ENCODE assay signal across 22 cellular contexts in genomic region chr10:12006671-12007070, GRCh38. TPM values are rescaled to one million over a fixed set of nuclear protein-coding genes. Genes with fewer than 3 reads are reported as not detected.
DNase-seq lines count a peak whose midpoint lies in the region; ATAC-seq, FAIRE-seq and TF ChIP-seq lines count a peak whose summit lies in the region.
"Had no signal": no experiment of that assay in that cellular context is flagged by ENCODE, and none has a peak within 500 bp of the region (broad histone marks: within the 10 kb centered on the region; RNA-seq: fewer than 3 reads in every experiment).

No MANE protein-coding gene starts in this region.

- intact Hi-C loops in IMR-90 (cut with micrococcal nuclease) (no loop called here), endothelial cell of umbilical vein (cut with micrococcal nuclease) (no loop called here), breast epithelium (cut with DNase I; ENCODE audit: low total_unique reads) (no loop called here)

- dilution Hi-C loops in IMR-90 (cut with HindIII; ENCODE audit: low sequenced_read_pairs, unreplicated experiment) (no loop called here), endothelial cell of umbilical vein (cut with MboI; ENCODE audit: extremely low pct_ligation_motif_present, low sequenced_read_pairs) (no loop called here)

- in situ Hi-C loops in IMR-90 (cut with MboI; ENCODE audit: low sequenced_read_pairs), result no loop called here

- peaks cover 6% of the 10 kb centered on the region for H3K9me3 ChIP-seq in IMR-90 (ENCODE audit: control insufficient read depth, insufficient read depth, low read length)
- H3K9me3 ChIP-seq in endothelial cell of umbilical vein (replicated peaks; ENCODE audit: control insufficient read depth, insufficient read depth, low read length), result peaks cover 1% of the 10 kb centered on the region
- no peaks in the 10 kb centered on the region for H3K9me3 ChIP-seq in osteoblast (ENCODE audit: low read depth, low read length)
- H3K9me3 ChIP-seq in breast epithelium, result peaks cover 7 to 12% of the 10 kb centered on the region in 2 donors
- H3K9me3 ChIP-seq: BE2C had no signal

- H3K27ac ChIP-seq in IMR-90 (ENCODE audit: insufficient read depth, low read length) (no peak overlapping the region), endothelial cell of umbilical vein (ENCODE audit: insufficient read depth, low read depth, low read length) (peak overlapping the region; percentile 18), osteoblast (ENCODE audit: low read depth, low read length) (no peak overlapping the region), breast epithelium (no peak overlapping the region)
- H3K27ac ChIP-seq: 22Rv1 had no signal

- FAIRE-seq in endothelial cell of umbilical vein (lab: Jason Lieb, UNC), result no peak
- FAIRE-seq: GM12892, HepG2 had no signal

- peak overlapping the region; percentile 14; the same call in 1 of the 2 replicates for H2BK20ac ChIP-seq in IMR-90 (ENCODE audit: low read depth, low read length)

- BruUV-seq in IMR-90 (replicated peaks; lab: Mats Ljungman, UMichigan), result no TSS peak
- no TSS peak for BruUV-seq in endothelial cell of umbilical vein (replicated peaks; lab: Mats Ljungman, UMichigan)

- CTCF ChIA-PET in IMR-90 (lab: Yijun Ruan, JAX) (no interaction called here), endothelial cell of umbilical vein (lab: Charles Lee) (interaction anchor here (1.1 kb wide), 1 partner anchor 20 kb away, joined by 4 read pairs; no protein-coding TSS in a partner anchor)

- no peak overlapping the region for H2AK9ac ChIP-seq in IMR-90 (replicated peaks; ENCODE audit: low read depth, low read length, poor library complexity)

- H3K18ac ChIP-seq in IMR-90 (ENCODE audit: low read depth, low read length), result no peak overlapping the region

- H4K91ac ChIP-seq in IMR-90 (ENCODE audit: insufficient read depth, low read depth, low read length), result peak overlapping the region; percentile 37; the same call in 1 of the 2 replicates

- H4K20me1 ChIP-seq in IMR-90 (ENCODE audit: insufficient read depth, low read length), result no peaks in the 10 kb centered on the region; the same call in 1 of the 2 replicates
- H4K20me1 ChIP-seq in endothelial cell of umbilical vein (replicated peaks; ENCODE audit: control insufficient read depth, extremely low read depth, insufficient read depth, low read length), result no peaks in the 10 kb centered on the region
- H4K20me1 ChIP-seq in osteoblast (ENCODE audit: insufficient read depth, low read length), result no peaks in the 10 kb centered on the region

- H2BK15ac ChIP-seq in IMR-90 (ENCODE audit: low read depth, low read length), result no peak overlapping the region

- H3K23ac ChIP-seq in IMR-90 (ENCODE audit: low read depth, low read length), result no peak overlapping the region

- H2AFZ ChIP-seq in IMR-90 (replicated peaks; ENCODE audit: low read length, poor library complexity), result no peak overlapping the region
- no peak overlapping the region for H2AFZ ChIP-seq in endothelial cell of umbilical vein (ENCODE audit: low read depth, low read length)
- H2AFZ ChIP-seq in osteoblast (ENCODE audit: low read length), result no peak overlapping the region

- no peak overlapping the region for H2AK5ac ChIP-seq in IMR-90 (ENCODE audit: low read depth, low read length)

- H3K4me2 ChIP-seq in IMR-90 (ENCODE audit: low read depth, low read length) (no peak overlapping the region), endothelial cell of umbilical vein (ENCODE audit: insufficient read depth, low read length) (peak overlapping the region; percentile 31), osteoblast (ENCODE audit: insufficient read depth, low read length) (no peak overlapping the region)

- TF ChIP-seq CTCF in IMR-90 (conservative IDR thresholded peaks at IDR 0.05; ENCODE audit: low read depth, low read length) (no peak), endothelial cell of umbilical vein (IDR thresholded peaks at IDR 0.05; ENCODE audit: extremely low read depth in 1 of 2, insufficient read depth in 1 of 2, low read depth in 1 of 2, low read length in 2 of 2) (no peak), osteoblast (IDR thresholded peaks at IDR 0.05; ENCODE audit: extremely low read depth, low read depth, low read length) (no peak), breast epithelium (IDR thresholded peaks at IDR 0.05) (no peak)

- H3K9me1 ChIP-seq in IMR-90 (ENCODE audit: insufficient read depth, low read length) (0 out of 2 replicates have a peak, but pooled peaks cover 3% of the 10 kb centered on the region), endothelial cell of umbilical vein (replicated peaks; ENCODE audit: control insufficient read depth, extremely low read depth, insufficient read depth, low read length) (no peaks in the 10 kb centered on the region)

- 83% methylated on average over 1 of the region's 4 CpGs; no CpG with 5 or more reads in 1 of the 2 experiments for WGBS in IMR-90 (ENCODE audit: extremely low coverage in 2 of 2, insufficient read length in 1 of 2), 2 experiments

- no peak overlapping the region for H2BK120ac ChIP-seq in IMR-90 (ENCODE audit: low read depth, low read length)

- peak; percentile 16 for DNase-seq in A172 (ENCODE audit: low spot score)
- no peak for DNase-seq in IMR-90
- no peak for DNase-seq in endothelial cell of umbilical vein (ENCODE audit: low read depth, low spot score)
- DNase-seq in osteoblast (ENCODE audit: insufficient read length, low spot score, missing footprints), result peak; percentile 15
- DNase-seq in breast epithelium (ENCODE audit: low spot score in 2 of 2), result no peak
- DNase-seq in inferior parietal cortex (ENCODE audit: extremely low spot score), result no peak
- DNase-seq: ACHN; BE2C; CD8-positive, alpha-beta memory T cell; DMS153; DND-41; MG63; NCI-H2029 treated with DMSO at 0.1 percent for 48 hours; NCI-H446 treated with DMSO at 0.1 percent for 48 hours; NCI-H526; RPMI8226; SHP77 had no signal

- H3K4me1 ChIP-seq in IMR-90 (ENCODE audit: control insufficient read depth, insufficient read depth, low read length), result no peaks in the 10 kb centered on the region
- peaks cover 8% of the 10 kb centered on the region for H3K4me1 ChIP-seq in endothelial cell of umbilical vein (ENCODE audit: control insufficient read depth, extremely low read depth, insufficient read depth, low read length)
- H3K4me1 ChIP-seq in osteoblast (ENCODE audit: insufficient read depth, low read length), result no peaks in the 10 kb centered on the region
- no peaks in the 10 kb centered on the region for H3K4me1 ChIP-seq in breast epithelium
- H3K4me1 ChIP-seq: BE2C had no signal

- H3K27me3 ChIP-seq in IMR-90 (ENCODE audit: control insufficient read depth, insufficient read depth, low read length) (no peaks in the 10 kb centered on the region), endothelial cell of umbilical vein (ENCODE audit: control insufficient read depth in 2 of 2, insufficient read depth in 2 of 2, low read length in 2 of 2) (no peaks in the 10 kb centered on the region), osteoblast (ENCODE audit: insufficient read depth, low read length) (no peaks in the 10 kb centered on the region), breast epithelium (no peaks in the 10 kb centered on the region)
- H3K27me3 ChIP-seq: BE2C, MG63 had no signal

- peak overlapping the region in 1 of 2 experiments; percentile 47; a peak in 1 of 4 replicates for H4K8ac ChIP-seq in IMR-90 (ENCODE audit: low read depth in 2 of 2, low read length in 2 of 2)

- no peak overlapping the region for H4K5ac ChIP-seq in IMR-90 (ENCODE audit: low read depth, low read length)

- 0 out of 2 replicates have a peak overlapping the region, but pooled peaks have one; percentile 6 for H3K14ac ChIP-seq in IMR-90 (replicated peaks; ENCODE audit: low read depth, low read length)

- no peak for TF ChIP-seq RAD21 in IMR-90 (IDR thresholded peaks at IDR 0.05; ENCODE audit: low read length)

- POLR2A ChIA-PET in IMR-90 (lab: Charles Lee; ENCODE audit: unreplicated experiment), result no interaction called here
- POLR2A ChIA-PET in endothelial cell of umbilical vein (lab: Charles Lee), result no interaction called here

- H3K56ac ChIP-seq in IMR-90 (ENCODE audit: extremely low read depth, insufficient read depth, low read length), result no peak overlapping the region

- H3K4me3 ChIP-seq in IMR-90 (ENCODE audit: insufficient read depth, low read depth, low read length) (no peak overlapping the region), endothelial cell of umbilical vein (replicated peaks in 1 of 3; ENCODE audit: insufficient read depth in 1 of 3, low read depth in 1 of 3, low read length in 3 of 3) (no peak overlapping the region), osteoblast (ENCODE audit: insufficient read depth, low read length) (no peak overlapping the region), breast epithelium (no peak overlapping the region)
- H3K4me3 ChIP-seq: K562, MG63 had no signal

- no peak overlapping the region; the same call in 1 of the 2 replicates for H3K4ac ChIP-seq in IMR-90 (ENCODE audit: low read depth, low read length)

- H3K9ac ChIP-seq in IMR-90 (ENCODE audit: low read depth, low read length) (no peak overlapping the region), endothelial cell of umbilical vein (replicated peaks; ENCODE audit: extremely low read depth, insufficient read depth, low read length) (no peak overlapping the region)

- peaks cover 7 to 14% of the 10 kb centered on the region in 2 experiments; a peak in 3 of 4 replicates for H3K79me1 ChIP-seq in IMR-90 (ENCODE audit: low read depth in 1 of 2, low read length in 2 of 2)

- ATAC-seq in IMR-90 (ENCODE audit: low read depth), result peak; percentile 49; the same call in 1 of the 2 replicates
- no peak for ATAC-seq in GM21381 (IDR thresholded peaks at IDR 0.05; ENCODE audit: unreplicated experiment)
- ATAC-seq: HepG2, K562 had no signal

- no peak overlapping the region for H2BK5ac ChIP-seq in IMR-90 (ENCODE audit: low read depth, low read length, poor library complexity, severe bottlenecking)

- peaks cover 9% of the 10 kb centered on the region for H3K79me2 ChIP-seq in endothelial cell of umbilical vein (ENCODE audit: control insufficient read depth, insufficient read depth, low read length)
- peaks cover 14% of the 10 kb centered on the region for H3K79me2 ChIP-seq in osteoblast (ENCODE audit: insufficient read depth, low read length)

- no peak for TF ChIP-seq POLR2A in IMR-90 (IDR thresholded peaks at IDR 0.05; ENCODE audit: low read depth, low read length)
- no peak for TF ChIP-seq POLR2A in endothelial cell of umbilical vein (IDR thresholded peaks at IDR 0.05; ENCODE audit: low read depth, low read length)
- TF ChIP-seq POLR2A in breast epithelium (IDR thresholded peaks at IDR 0.05), result no peak

- peaks cover 30% of the 10 kb centered on the region for H3K36me3 ChIP-seq in IMR-90 (ENCODE audit: control insufficient read depth, insufficient read depth, low read length)
- peaks cover 9 to 19% of the 10 kb centered on the region in 2 experiments for H3K36me3 ChIP-seq in endothelial cell of umbilical vein (ENCODE audit: control insufficient read depth in 2 of 2, extremely low read depth in 1 of 2, insufficient read depth in 2 of 2, low read length in 2 of 2)
- peaks cover 25% of the 10 kb centered on the region for H3K36me3 ChIP-seq in osteoblast (ENCODE audit: insufficient read depth, low read length)
- H3K36me3 ChIP-seq in breast epithelium, result no peaks in the 10 kb centered on the region

RNA-seq across cellular contexts. Expression of gene UPF2, which starts 35.9 kb away (rescaled TPM):
- total RNA-seq in A172 (2014; rRNA removed; shearing (Covaris generic)), result 16.8 and 18.7 TPM in 2 replicates
- total RNA-seq in IMR-90 (2012; rRNA removed), result 14.3 and 22.8 TPM in 2 replicates
- polyA plus RNA-seq in IMR-90 (2012; rRNA removed), result 8.0 and 9.2 TPM in 2 replicates
- polyA plus RNA-seq in IMR-90 (2012; cell fraction: cytosol; rRNA removed), result 1.0 and 1.5 TPM in 2 replicates
- polyA plus RNA-seq in IMR-90 (2012; cell fraction: nucleus; rRNA removed; ENCODE audit: low replicate concordance), result 1.2 and 7.8 TPM in 2 replicates
- total RNA-seq in endothelial cell of umbilical vein, result 23.9 and 27.7 TPM in 2 replicates
- polyA plus RNA-seq in endothelial cell of umbilical vein, result 3.3 and 4.8 TPM in 2 replicates
- polyA plus RNA-seq in endothelial cell of umbilical vein (2011; cell fraction: cytosol; rRNA removed), result 8.8 TPM in 2 replicates
- polyA plus RNA-seq in endothelial cell of umbilical vein (2011; cell fraction: nucleus; rRNA removed), result 11.9 and 16.7 TPM in 2 replicates
- 16.2 and 21.5 TPM in 2 replicates for polyA plus RNA-seq in endothelial cell of umbilical vein (2012)
- polyA minus RNA-seq in endothelial cell of umbilical vein, result 9.8 and 10.8 TPM in 2 replicates
- polyA minus RNA-seq in endothelial cell of umbilical vein (2011; cell fraction: cytosol; rRNA and poly(A)+ RNA removed), result 7.5 TPM
- 12.5 and 15.4 TPM in 2 replicates for polyA minus RNA-seq in endothelial cell of umbilical vein (2011; cell fraction: nucleus; rRNA and poly(A)+ RNA removed)
- 15.0 and 15.9 TPM in 2 replicates for total RNA-seq in osteoblast
- total RNA-seq in breast epithelium, result 10 to 100 TPM; 22.4 to 32.9 (median 29.2) TPM

Comparison
In these comparisons a context has a peak if more than half of its experiments do, and no peak if none do; other contexts are left out.
1. DNase-seq: peak in A172 (single experiment) and osteoblast (single experiment); none in IMR-90 (single experiment), endothelial cell of umbilical vein (single experiment), breast epithelium (0 of 2) and inferior parietal cortex (single experiment).